18 cellular contexts compared by ENCODE assay signal in genomic region chr3:27628029-27628750, GRCh38.
DNase-seq lines count a peak whose midpoint lies in the region; ATAC-seq and TF ChIP-seq lines count a peak whose summit lies in the region.
"Had no signal": no experiment of that assay in that cellular context is flagged by ENCODE, and none has a peak within 500 bp of the region (broad histone marks: within the 10 kb centered on the region; RNA-seq: fewer than 3 reads in every experiment).

No MANE protein-coding gene starts in this region.

- peaks cover 81% of the 10 kb centered on the region for H3K4me1 Mint-ChIP-seq in activated CD4-positive, alpha-beta memory T cell treated with anti-CD3 and anti-CD28 coated beads, Interleukin-2, amount 10 ng/mL, durations not matched to agents 7 days and 5 days
- peaks cover 50% of the 10 kb centered on the region for H3K4me1 Mint-ChIP-seq in activated CD4-positive, alpha-beta memory T cell treated with anti-CD3 and anti-CD28 coated beads for 36 hours (ENCODE audit: low read depth)
- H3K4me1 Mint-ChIP-seq in T-helper 17 cell: peaks cover 15% of the 10 kb centered on the region
- H3K4me1 Mint-ChIP-seq in natural killer cell treated with Interleukin-12 subunit alpha and Interleukin-12 subunit beta and Interleukin-15 and Interleukin-18, amount 100 ng/mL, for 72 hours (ENCODE audit: low read depth in 2 of 2): peaks cover 49 to 63% of the 10 kb centered on the region in 2 donors

- peak overlapping the region; percentile 73 for H3K27ac Mint-ChIP-seq in activated CD4-positive, alpha-beta memory T cell treated with anti-CD3 and anti-CD28 coated beads, Interleukin-2, amount 10 ng/mL, durations not matched to agents 7 days and 5 days
- no peak overlapping the region for H3K27ac Mint-ChIP-seq in activated CD4-positive, alpha-beta memory T cell treated with anti-CD3 and anti-CD28 coated beads for 36 hours
- peak overlapping the region; percentile 71 for H3K27ac Mint-ChIP-seq in T-helper 17 cell
- H3K27ac Mint-ChIP-seq in natural killer cell treated with Interleukin-12 subunit alpha and Interleukin-12 subunit beta and Interleukin-15 and Interleukin-18, amount 100 ng/mL, for 72 hours: peak overlapping the region; percentile 79 to 84
- H3K27ac Mint-ChIP-seq: activated B cell treated with CpG ODN at 0.5 μM for 24 hours had no signal

- peaks cover 2% of the 10 kb centered on the region for H3K4me1 ChIP-seq in IMR-90 (ENCODE audit: control insufficient read depth, insufficient read depth, low read length)

- BruUV-seq in IMR-90 (replicated peaks; lab: Mats Ljungman, UMichigan): no TSS peak

- H4K8ac ChIP-seq in IMR-90 (ENCODE audit: low read depth in 2 of 2, low read length in 2 of 2): no peak overlapping the region

- no peak for DNase-seq in activated CD4-positive, alpha-beta memory T cell treated with anti-CD3 and anti-CD28 coated beads, Interleukin-2, amount 10 ng/mL, durations not matched to agents 7 days and 5 days
- DNase-seq in activated CD4-positive, alpha-beta memory T cell treated with anti-CD3 and anti-CD28 coated beads for 36 hours: no peak
- DNase-seq in IMR-90 (peak; percentile 39), T-helper 17 cell (no peak), cerebellum (ENCODE audit: low spot score) (no peak), epidermal melanocyte (ENCODE audit: insufficient read length, low spot score) (no peak), RKO (ENCODE audit: low spot score) (no peak)
- no peak for DNase-seq in natural killer cell treated with Interleukin-12 subunit alpha and Interleukin-12 subunit beta and Interleukin-15 and Interleukin-18, amount 100 ng/mL, for 72 hours (ENCODE audit: low spot score)
- DNase-seq: ACHN; activated B cell treated with CpG ODN at 0.5 μM for 24 hours; activated CD8-positive, alpha-beta memory T cell treated with anti-CD3 and anti-CD28 coated beads, Interleukin-2, amount 50 U/mL, for 48 hours; GOT3; hypothalamus; NCI-H2081; NCI-H524 treated with DMSO at 0.1 percent for 48 hours; Peyer's patch; stimulated activated CD4-positive, alpha-beta T cell treated with anti-CD3 and anti-CD28 coated beads, Interleukin-15, amount 100 ng/mL, for 24 hours; stomach had no signal

- H3K9me1 ChIP-seq in IMR-90 (ENCODE audit: insufficient read depth, low read length): 0 out of 2 replicates have a peak, but pooled peaks cover 5% of the 10 kb centered on the region

- no peaks in the 10 kb centered on the region for H3K36me3 ChIP-seq in IMR-90 (ENCODE audit: control insufficient read depth, insufficient read depth, low read length)
- H3K36me3 ChIP-seq: Peyer's patch, stomach had no signal

- CTCF ChIA-PET in activated CD4-positive, alpha-beta memory T cell treated with anti-CD3 and anti-CD28 coated beads, Interleukin-2, amount 10 ng/mL, durations not matched to agents 7 days and 5 days (lab: Charles Lee): interaction anchor here (1.2 kb wide), 1 partner anchor 36 kb away, joined by 3 read pairs; no protein-coding TSS in a partner anchor
- CTCF ChIA-PET in activated CD4-positive, alpha-beta memory T cell treated with anti-CD3 and anti-CD28 coated beads for 36 hours (lab: Charles Lee): no interaction called here
- CTCF ChIA-PET in IMR-90 (lab: Yijun Ruan, JAX): no interaction called here

- no CpG with 5 or more reads among the region's 5 CpGs for WGBS in IMR-90 (ENCODE audit: extremely low coverage in 2 of 2, insufficient read length in 1 of 2), 2 experiments

- ATAC-seq in IMR-90 (ENCODE audit: low read depth): no peak
- no peak for ATAC-seq in T-helper 17 cell
- no peak for ATAC-seq in natural killer cell treated with Interleukin-12 subunit alpha and Interleukin-12 subunit beta and Interleukin-15 and Interleukin-18, amount 100 ng/mL, for 72 hours

- H4K20me1 ChIP-seq in IMR-90 (ENCODE audit: insufficient read depth, low read length): no peaks in the 10 kb centered on the region

- H3K23ac ChIP-seq in IMR-90 (ENCODE audit: low read depth, low read length): no peak overlapping the region

- H3K4me3 ChIP-seq in IMR-90 (ENCODE audit: insufficient read depth, low read depth, low read length): no peak overlapping the region
- H3K4me3 ChIP-seq: Peyer's patch, stomach had no signal

- intact Hi-C loops in activated CD4-positive, alpha-beta memory T cell treated with anti-CD3 and anti-CD28 coated beads for 36 hours (cut with micrococcal nuclease): no loop called here
- intact Hi-C loops in IMR-90 (cut with micrococcal nuclease): no loop called here

- H3K18ac ChIP-seq in IMR-90 (ENCODE audit: low read depth, low read length): no peak overlapping the region

- no peak overlapping the region for H4K91ac ChIP-seq in IMR-90 (ENCODE audit: insufficient read depth, low read depth, low read length)

- H4K5ac ChIP-seq in IMR-90 (ENCODE audit: low read depth, low read length): no peak overlapping the region

- no peak overlapping the region for H3K27ac ChIP-seq in IMR-90 (ENCODE audit: insufficient read depth, low read length)
- H3K27ac ChIP-seq: Peyer's patch, stomach had no signal

- no peaks in the 10 kb centered on the region for H3K27me3 Mint-ChIP-seq in activated CD4-positive, alpha-beta memory T cell treated with anti-CD3 and anti-CD28 coated beads, Interleukin-2, amount 10 ng/mL, durations not matched to agents 7 days and 5 days
- H3K27me3 Mint-ChIP-seq in activated CD4-positive, alpha-beta memory T cell treated with anti-CD3 and anti-CD28 coated beads for 36 hours: no peaks in the 10 kb centered on the region
- no peaks in the 10 kb centered on the region for H3K27me3 Mint-ChIP-seq in T-helper 17 cell
- H3K27me3 Mint-ChIP-seq in natural killer cell treated with Interleukin-12 subunit alpha and Interleukin-12 subunit beta and Interleukin-15 and Interleukin-18, amount 100 ng/mL, for 72 hours: no peaks in the 10 kb centered on the region
- H3K27me3 Mint-ChIP-seq: activated B cell treated with CpG ODN at 0.5 μM for 24 hours had no signal

- no peak overlapping the region for H2BK5ac ChIP-seq in IMR-90 (ENCODE audit: low read depth, low read length, poor library complexity, severe bottlenecking)

- peaks cover 2% of the 10 kb centered on the region for H3K36me3 Mint-ChIP-seq in activated CD4-positive, alpha-beta memory T cell treated with anti-CD3 and anti-CD28 coated beads, Interleukin-2, amount 10 ng/mL, durations not matched to agents 7 days and 5 days (ENCODE audit: low read depth)
- H3K36me3 Mint-ChIP-seq in activated CD4-positive, alpha-beta memory T cell treated with anti-CD3 and anti-CD28 coated beads for 36 hours: no peaks in the 10 kb centered on the region
- peaks cover 5% of the 10 kb centered on the region for H3K36me3 Mint-ChIP-seq in T-helper 17 cell (ENCODE audit: low read depth)
- peaks cover 6% of the 10 kb centered on the region for H3K36me3 Mint-ChIP-seq in natural killer cell treated with Interleukin-12 subunit alpha and Interleukin-12 subunit beta and Interleukin-15 and Interleukin-18, amount 100 ng/mL, for 72 hours

- H3K56ac ChIP-seq in IMR-90 (ENCODE audit: extremely low read depth, insufficient read depth, low read length): no peak overlapping the region

- H3K9ac ChIP-seq in IMR-90 (ENCODE audit: low read depth, low read length): no peak overlapping the region

- POLR2A ChIA-PET in activated CD4-positive, alpha-beta memory T cell treated with anti-CD3 and anti-CD28 coated beads, Interleukin-2, amount 10 ng/mL, durations not matched to agents 7 days and 5 days (lab: Charles Lee): interaction anchor here (1.2 to 1.6 kb wide), 4 partner anchors 10 to 144 kb away, joined by 3 to 7 read pairs (median 5); partner anchors contain the start of gene SLC4A7
- POLR2A ChIA-PET in activated CD4-positive, alpha-beta memory T cell treated with anti-CD3 and anti-CD28 coated beads for 36 hours (lab: Charles Lee): no interaction called here
- POLR2A ChIA-PET in IMR-90 (lab: Charles Lee; ENCODE audit: unreplicated experiment): no interaction called here

- no peak overlapping the region for H2AK5ac ChIP-seq in IMR-90 (ENCODE audit: low read depth, low read length)

- H3K4me2 ChIP-seq in IMR-90 (ENCODE audit: low read depth, low read length): no peak overlapping the region

- no peaks in the 10 kb centered on the region for H3K9me3 ChIP-seq in IMR-90 (ENCODE audit: control insufficient read depth, insufficient read depth, low read length)
- H3K9me3 ChIP-seq in T-helper 17 cell (ENCODE audit: control insufficient read depth, low read length, poor library complexity, severe bottlenecking): no peaks in the 10 kb centered on the region
- H3K9me3 ChIP-seq: Peyer's patch, stomach had no signal

- no peak overlapping the region for H3K4me3 Mint-ChIP-seq in activated CD4-positive, alpha-beta memory T cell treated with anti-CD3 and anti-CD28 coated beads, Interleukin-2, amount 10 ng/mL, durations not matched to agents 7 days and 5 days
- no peak overlapping the region for H3K4me3 Mint-ChIP-seq in activated CD4-positive, alpha-beta memory T cell treated with anti-CD3 and anti-CD28 coated beads for 36 hours
- no peak overlapping the region for H3K4me3 Mint-ChIP-seq in T-helper 17 cell
- peak overlapping the region; percentile 65 for H3K4me3 Mint-ChIP-seq in natural killer cell treated with Interleukin-12 subunit alpha and Interleukin-12 subunit beta and Interleukin-15 and Interleukin-18, amount 100 ng/mL, for 72 hours
- H3K4me3 Mint-ChIP-seq: activated B cell treated with CpG ODN at 0.5 μM for 24 hours had no signal

- H3K4ac ChIP-seq in IMR-90 (ENCODE audit: low read depth, low read length): no peak overlapping the region

- H2BK120ac ChIP-seq in IMR-90 (ENCODE audit: low read depth, low read length): no peak overlapping the region

- no peak overlapping the region for H2BK15ac ChIP-seq in IMR-90 (ENCODE audit: low read depth, low read length)

- H2AK9ac ChIP-seq in IMR-90 (replicated peaks; ENCODE audit: low read depth, low read length, poor library complexity): no peak overlapping the region

- H2BK20ac ChIP-seq in IMR-90 (ENCODE audit: low read depth, low read length): no peak overlapping the region

- no peak for TF ChIP-seq CTCF in IMR-90 (conservative IDR thresholded peaks at IDR 0.05; ENCODE audit: low read depth, low read length)

- in situ Hi-C loops in IMR-90 (cut with MboI; ENCODE audit: low sequenced_read_pairs): no loop called here

- no peaks in the 10 kb centered on the region for H3K9me3 Mint-ChIP-seq in activated CD4-positive, alpha-beta memory T cell treated with anti-CD3 and anti-CD28 coated beads, Interleukin-2, amount 10 ng/mL, durations not matched to agents 7 days and 5 days
- no peaks in the 10 kb centered on the region for H3K9me3 Mint-ChIP-seq in activated CD4-positive, alpha-beta memory T cell treated with anti-CD3 and anti-CD28 coated beads for 36 hours
- H3K9me3 Mint-ChIP-seq in natural killer cell treated with Interleukin-12 subunit alpha and Interleukin-12 subunit beta and Interleukin-15 and Interleukin-18, amount 100 ng/mL, for 72 hours: no peaks in the 10 kb centered on the region
- H3K9me3 Mint-ChIP-seq: activated B cell treated with CpG ODN at 0.5 μM for 24 hours had no signal

- H3K79me1 ChIP-seq in IMR-90 (ENCODE audit: low read depth in 1 of 2, low read length in 2 of 2): no peaks in the 10 kb centered on the region; a peak in 1 of 4 replicates

- H3K14ac ChIP-seq in IMR-90 (replicated peaks; ENCODE audit: low read depth, low read length): no peak overlapping the region

- no peak overlapping the region for H2AFZ ChIP-seq in IMR-90 (replicated peaks; ENCODE audit: low read length, poor library complexity)

- TF ChIP-seq RAD21 in IMR-90 (IDR thresholded peaks at IDR 0.05; ENCODE audit: low read length): no peak

- no peaks in the 10 kb centered on the region for H3K27me3 ChIP-seq in IMR-90 (ENCODE audit: control insufficient read depth, insufficient read depth, low read length)
- H3K27me3 ChIP-seq: Peyer's patch, stomach had no signal

- no peak for TF ChIP-seq POLR2A in IMR-90 (IDR thresholded peaks at IDR 0.05; ENCODE audit: low read depth, low read length)

- dilution Hi-C loops in IMR-90 (cut with HindIII; ENCODE audit: low sequenced_read_pairs, unreplicated experiment): no loop called here
